ENCODE assay signal across 25 cellular contexts in genomic region chr12:116551151-116551550, GRCh38. TPM values are rescaled to one million over a fixed set of nuclear protein-coding genes. Genes with fewer than 3 reads are reported as not detected.
"Had no signal": no experiment of that assay in that cellular context is flagged by ENCODE, and none has a peak within 500 bp of the region (broad histone marks: within the 10 kb centered on the region; RNA-seq: fewer than 3 reads in every experiment).

No MANE protein-coding gene starts in this region.

- DNase-seq: Karpas-422, KG1, MG63, NCI-H1092, NCI-H1105 treated with DMSO at 0.1 percent for 48 hours, NCI-H1417 treated with DMSO at 0.1 percent for 48 hours, NCI-H146, NCI-H1694 treated with DMSO at 0.1 percent for 48 hours, NCI-H1930, NCI-H2081, NCI-H2107, NCI-H226, NCI-H446, NCI-H510A, NCI-H524 treated with DMSO at 0.1 percent for 48 hours, NCI-H69, NCI-H774, PC-3, SHP77 had no signal

- H3K27ac ChIP-seq: HL-60, RWPE1 had no signal

- H3K27me3 ChIP-seq: MG63 had no signal

- H3K9me3 ChIP-seq: MG63 had no signal

- H3K4me3 ChIP-seq: MG63 had no signal

- H3K36me3 ChIP-seq: MG63 had no signal

- ATAC-seq: Panc1, PC-3, SK-N-SH treated with all-trans-retinoic acid at 6 μM for 48 hours had no signal

RNA-seq across cellular contexts. Expression of gene MAP1LC3B2, which starts 8.0 kb away (rescaled TPM):
- total RNA-seq: OCI-LY7, PC-3, SK-MEL-5 had no signal
